Comparison of ENCODE assay signal across 8 cellular contexts in genomic region chr3:72123908-72124441, GRCh38.
DNase-seq lines count a peak whose midpoint lies in the region; ATAC-seq and TF ChIP-seq lines count a peak whose summit lies in the region.

No MANE protein-coding gene starts in this region.

- H3K79me2 ChIP-seq in OCI-LY7 (ENCODE audit: insufficient read depth, low read depth, low read length) = no peaks in the 10 kb centered on the region

- DNase-seq in AG08395 (ENCODE audit: low spot score) (peak; percentile 83), MG63 (peak; percentile 78), fibroblast of the aortic adventitia (ENCODE audit: low read depth) (peak; percentile 99), thoracic aorta (ENCODE audit: low spot score) (peak; percentile 82), OCI-LY7 (ENCODE audit: low spot score) (no peak), dorsolateral prefrontal cortex (no peak)

- H3K9me3 ChIP-seq in MG63 (no peaks in the 10 kb centered on the region), thoracic aorta (no peaks in the 10 kb centered on the region), OCI-LY7 (ENCODE audit: low read length) (no peaks in the 10 kb centered on the region)

- H3K4me1 ChIP-seq in thoracic aorta (ENCODE audit: control insufficient read depth in 1 of 2, low read depth in 2 of 2) = peaks cover 13 to 50% of the 10 kb centered on the region in 2 donors
- peaks cover 5% of the 10 kb centered on the region for H3K4me1 ChIP-seq in OCI-LY7 (ENCODE audit: insufficient read depth, low read length, poor library complexity, severe bottlenecking)

- no peaks in the 10 kb centered on the region for H4K20me1 ChIP-seq in OCI-LY7 (ENCODE audit: insufficient read depth, low read length)

- TF ChIP-seq CTCF in fibroblast of the aortic adventitia (IDR thresholded peaks at IDR 0.05; ENCODE audit: insufficient read depth, low read length) (no peak), thoracic aorta (IDR thresholded peaks at IDR 0.05) (no peak), OCI-LY7 (conservative IDR thresholded peaks at IDR 0.05; ENCODE audit: low read length) (no peak), dorsolateral prefrontal cortex (IDR thresholded peaks at IDR 0.05 in 54 of 56, conservative IDR thresholded peaks at IDR 0.05 in 2 of 56; ENCODE audit: low read depth in 1 of 56, partially characterized antibody in 56 of 56) (no peak)

- ATAC-seq in GM19351 (IDR thresholded peaks at IDR 0.05; ENCODE audit: unreplicated experiment) = peak; percentile 73
- peak; percentile 94 for ATAC-seq in thoracic aorta (ENCODE audit: insufficient number of reproducible peaks, low FRiP score, low read depth)
- no peak for ATAC-seq in GM21360 (IDR thresholded peaks at IDR 0.05; ENCODE audit: unreplicated experiment)

- no peaks in the 10 kb centered on the region for H3K27me3 ChIP-seq in MG63
- no peaks in the 10 kb centered on the region for H3K27me3 ChIP-seq in thoracic aorta (replicated peaks; ENCODE audit: insufficient read depth)
- H3K27me3 ChIP-seq in dorsolateral prefrontal cortex = no peaks in the 10 kb centered on the region

- H3K9me2 ChIP-seq in OCI-LY7 (ENCODE audit: insufficient read depth, low read length) = no peaks in the 10 kb centered on the region

- CTCF ChIA-PET in OCI-LY7 (lab: Charles Lee; ENCODE audit: unreplicated experiment) = no interaction called here

- intact Hi-C loops in OCI-LY7 (cut with micrococcal nuclease; ENCODE audit: unreplicated experiment) (no loop called here), dorsolateral prefrontal cortex (cut with DNase I) (no loop called here)

- H3K27ac ChIP-seq in thoracic aorta (peak overlapping the region in 1 of 2 donors; percentile 34), OCI-LY7 (ENCODE audit: low read depth, low read length, poor library complexity, severe bottlenecking) (no peak overlapping the region), dorsolateral prefrontal cortex (no peak overlapping the region)

- POLR2A ChIA-PET in OCI-LY7 (lab: Charles Lee) = interaction anchor here (0.8 kb wide), 1 partner anchor 43 kb away, joined by 3 read pairs; no protein-coding TSS in a partner anchor

- H2AFZ ChIP-seq in OCI-LY7 (ENCODE audit: low read length) = no peak overlapping the region

- H3K36me3 ChIP-seq in MG63 (no peaks in the 10 kb centered on the region), thoracic aorta (no peaks in the 10 kb centered on the region), OCI-LY7 (ENCODE audit: insufficient read depth, low read length) (no peaks in the 10 kb centered on the region)

- H3K4me3 ChIP-seq in MG63 (no peak overlapping the region), fibroblast of the aortic adventitia (ENCODE audit: low read depth, low read length) (no peak overlapping the region), thoracic aorta (no peak overlapping the region), OCI-LY7 (ENCODE audit: low read depth, low read length, poor library complexity, severe bottlenecking) (no peak overlapping the region), dorsolateral prefrontal cortex (no peak overlapping the region)

- no peak overlapping the region for H3K4me2 ChIP-seq in OCI-LY7 (ENCODE audit: low read length)

- no TSS peak for BruUV-seq in OCI-LY7 (replicated peaks; lab: Mats Ljungman, UMichigan)

Comparison
In these comparisons a context has a peak if more than half of its experiments do, and no peak if none do; other contexts are left out.
1. DNase-seq: peak in AG08395 (single experiment), MG63 (single experiment), fibroblast of the aortic adventitia (single experiment) and thoracic aorta (single experiment); none in OCI-LY7 (single experiment) and dorsolateral prefrontal cortex (0 of 10).